ENCODE assay signal across 16 cellular contexts in genomic region chr3:23576379-23576959, GRCh38.
DNase-seq lines count a peak whose midpoint lies in the region; ATAC-seq and TF ChIP-seq lines count a peak whose summit lies in the region.
"Had no signal": no experiment of that assay in that cellular context is flagged by ENCODE, and none has a peak within 500 bp of the region (broad histone marks: within the 10 kb centered on the region; RNA-seq: fewer than 3 reads in every experiment).

No MANE protein-coding gene starts in this region.

- no peaks in the 10 kb centered on the region for H4K20me1 ChIP-seq in PC-9 (ENCODE audit: insufficient read depth)

- no peak overlapping the region for H2AFZ ChIP-seq in PC-9

- no peak for TF ChIP-seq CTCF in PC-9 (conservative IDR thresholded peaks at IDR 0.05)
- TF ChIP-seq CTCF in right lobe of liver (IDR thresholded peaks at IDR 0.05) = no peak

- H3K36me3 ChIP-seq in PC-9 (ENCODE audit: low read depth) (no peaks in the 10 kb centered on the region), right lobe of liver (no peaks in the 10 kb centered on the region)

- DNase-seq in DMS53 treated with DMSO at 0.1 percent for 48 hours (lab: John Stamatoyannopoulos, UW; ENCODE audit: unreplicated experiment) = peak; percentile 69
- DNase-seq in NCI-H146 (lab: John Stamatoyannopoulos, UW) = peak; percentile 54
- peak; percentile 41 to 89 for DNase-seq in PC-9
- no peak for DNase-seq in right lobe of liver
- DNase-seq in activated CD8-positive, alpha-beta memory T cell treated with anti-CD3 and anti-CD28 coated beads for 24 hours = no peak
- no peak for DNase-seq in NOMO-1 treated with dmso at 0.1 percent for 144 hours (lab: John Stamatoyannopoulos, UW; ENCODE audit: unreplicated experiment)
- no peak for DNase-seq in NCI-H2227 treated with DMSO at 0.1 percent for 48 hours (lab: John Stamatoyannopoulos, UW)
- DNase-seq: activated CD4-positive, alpha-beta T cell treated with anti-CD3 and anti-CD28 coated beads for 48 hours; activated CD8-positive, alpha-beta memory T cell treated with anti-CD3 and anti-CD28 coated beads, Interleukin-2, amount 50 U/mL, for 48 hours; activated gamma-delta T cell treated with Interleukin-2 at 50 U/mL for 16 hours; amygdala; COR-L47; KBM-7; NCI-H1105 treated with DMSO at 0.1 percent for 48 hours; NCI-H524 treated with DMSO at 0.1 percent for 48 hours; stimulated activated CD4-positive, alpha-beta T cell treated with anti-CD3 and anti-CD28 coated beads, Interleukin-4, amount 100 ng/mL, for 1 hour had no signal

- TF ChIP-seq POLR2A in right lobe of liver (IDR thresholded peaks at IDR 0.05) = no peak

- no peaks in the 10 kb centered on the region for H3K9me2 ChIP-seq in PC-9 (ENCODE audit: insufficient read depth)

- CTCF ChIA-PET in PC-9 (lab: Charles Lee) = no interaction called here

- H3K27ac ChIP-seq in PC-9 (peak overlapping the region; percentile 72), right lobe of liver (no peak overlapping the region)

- peak overlapping the region; percentile 57 for H3K4me2 ChIP-seq in PC-9

- ATAC-seq in right lobe of liver = peak; percentile 88 to 96 (median 94)

- H3K4me3 ChIP-seq in PC-9 = no peak overlapping the region
- no peak overlapping the region for H3K4me3 ChIP-seq in right lobe of liver

- peaks cover 28% of the 10 kb centered on the region for H3F3A ChIP-seq in PC-9 (ENCODE audit: insufficient read depth, low read depth)

- BruUV-seq in PC-9 (replicated peaks; lab: Mats Ljungman, UMichigan) = no TSS peak

- H3K9me3 ChIP-seq in PC-9 (ENCODE audit: insufficient read depth, low read depth) = no peaks in the 10 kb centered on the region
- no peaks in the 10 kb centered on the region for H3K9me3 ChIP-seq in right lobe of liver

- no peaks in the 10 kb centered on the region for H3K79me2 ChIP-seq in PC-9 (ENCODE audit: low read depth)

- H3K27me3 ChIP-seq in PC-9 (ENCODE audit: insufficient read depth, low read depth) (no peaks in the 10 kb centered on the region), right lobe of liver (no peaks in the 10 kb centered on the region)

- WGBS in right lobe of liver (ENCODE audit: insufficient coverage, low coverage, low lambda C conversion rate, missing lambda C conversion rate) = 21% methylated on average over 2 of the region's 2 CpGs

- H3K4me1 ChIP-seq in PC-9 (replicated peaks; ENCODE audit: insufficient read depth) = peaks cover 45% of the 10 kb centered on the region
- H3K4me1 ChIP-seq in right lobe of liver = peaks cover 0 to 11% (median 0%) of the 10 kb centered on the region in 4 donors

- POLR2A ChIA-PET in PC-9 (lab: Charles Lee; ENCODE audit: unreplicated experiment) = no interaction called here

- intact Hi-C loops in PC-9 (cut with micrococcal nuclease; ENCODE audit: unreplicated experiment) (no loop called here), right lobe of liver (cut with DNase I) (no loop called here)

Comparison
In these comparisons a context has a peak if more than half of its experiments do, and no peak if none do; other contexts are left out.
1. DNase-seq: peak in DMS53 treated with DMSO at 0.1 percent for 48 hours (single experiment), NCI-H146 (single experiment) and PC-9 (2 of 2); none in right lobe of liver (0 of 3), activated CD8-positive, alpha-beta memory T cell treated with anti-CD3 and anti-CD28 coated beads for 24 hours (single experiment), NOMO-1 treated with dmso at 0.1 percent for 144 hours (single experiment) and NCI-H2227 treated with DMSO at 0.1 percent for 48 hours (single experiment).